ENCODE assay signal across 3 cellular contexts in genomic region chr6:3601570-3601969, GRCh38.
"Had no signal": no experiment of that assay in that cellular context is flagged by ENCODE, and none has a peak within 500 bp of the region (broad histone marks: within the 10 kb centered on the region; RNA-seq: fewer than 3 reads in every experiment).

No MANE protein-coding gene starts in this region.

- H3K4me3 ChIP-seq: GM12878 had no signal

- DNase-seq: GDM1, GF-D8 had no signal
